28 cellular contexts compared by ENCODE assay signal in the genomic region with DNA sequence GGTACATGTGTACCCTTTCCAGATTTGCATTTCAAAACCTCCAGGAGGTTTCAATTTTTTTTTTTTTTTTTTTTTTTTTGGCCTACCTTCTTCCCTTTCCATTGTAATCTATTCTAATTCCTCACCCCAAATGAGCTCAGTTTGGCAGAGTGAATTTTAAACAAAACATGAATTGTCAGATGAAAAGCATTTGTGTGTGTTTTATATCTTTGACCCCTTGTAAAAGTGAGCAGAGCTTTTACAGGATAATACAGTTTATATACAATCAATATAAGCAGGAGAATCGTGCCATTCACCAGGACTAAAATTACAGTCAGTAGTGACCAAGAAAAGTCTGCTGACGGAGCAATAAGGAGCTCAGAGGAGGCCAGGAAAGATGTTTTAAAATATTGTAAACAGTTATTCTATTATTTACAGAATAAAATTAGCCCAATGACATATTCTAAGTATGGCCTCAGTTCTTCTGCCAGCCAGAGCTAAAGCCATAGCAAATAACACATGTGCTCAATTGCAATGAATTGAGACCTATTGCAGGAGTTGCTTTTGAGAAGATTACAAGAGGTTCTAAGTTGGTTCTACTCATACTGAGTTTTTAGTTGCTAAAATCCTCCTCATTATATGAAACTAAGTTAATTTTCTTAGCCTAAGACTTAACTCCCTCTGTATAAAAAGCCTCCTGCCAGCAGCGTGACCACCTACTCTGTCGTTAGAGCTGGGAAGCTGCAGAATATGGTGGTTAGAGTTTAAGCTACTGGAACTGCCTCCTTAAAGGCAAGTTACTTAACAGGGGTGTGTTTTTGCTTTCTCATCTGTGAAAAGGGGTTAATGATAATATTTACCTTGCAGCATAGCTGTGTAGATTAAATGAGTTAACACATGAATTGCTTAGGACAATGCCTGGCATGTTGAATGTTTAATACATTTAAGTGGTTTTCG. TPM values are rescaled to one million over a fixed set of nuclear protein-coding genes. Genes with fewer than 3 reads are reported as not detected.
DNase-seq lines count a peak whose midpoint lies in the region; ATAC-seq, FAIRE-seq and TF ChIP-seq lines count a peak whose summit lies in the region.
"Had no signal": no experiment of that assay in that cellular context is flagged by ENCODE, and none has a peak within 500 bp of the region (broad histone marks: within the 10 kb centered on the region; RNA-seq: fewer than 3 reads in every experiment).

No MANE protein-coding gene starts in this region.

- H3K9ac ChIP-seq in HepG2 (ENCODE audit: insufficient read depth, low read depth, low read length): peak overlapping the region; percentile 64; the same call in 1 of the 2 replicates
- no peak overlapping the region for H3K9ac ChIP-seq in endothelial cell of umbilical vein (replicated peaks; ENCODE audit: extremely low read depth, insufficient read depth, low read length)
- H3K9ac ChIP-seq: SK-N-SH had no signal

- 95% methylated on average over 5 of the region's 5 CpGs for WGBS in HepG2 (ENCODE audit: low lambda C conversion rate)
- WGBS in right lobe of liver (ENCODE audit: insufficient coverage, low coverage, low lambda C conversion rate, missing lambda C conversion rate): 89% methylated on average over 5 of the region's 5 CpGs

- no peak overlapping the region for H3K4me3 Mint-ChIP-seq in activated CD4-positive, alpha-beta T cell treated with anti-CD3 and anti-CD28 coated beads, Interleukin-2, amount 10 ng/mL, durations not matched to agents 24 days and 14 days
- H3K4me3 Mint-ChIP-seq: activated CD4-positive, alpha-beta T cell treated with anti-CD3 and anti-CD28 coated beads, Interleukin-2, amount 10 ng/mL, durations not matched to agents 7 days and 5 days; activated naive CD8-positive, alpha-beta T cell treated with anti-CD3 and anti-CD28 coated beads, Interleukin-2, amount 10 ng/mL, durations not matched to agents 7 days and 5 days; activated T-cell treated with anti-CD3 and anti-CD28 coated beads, Interleukin-2, amount 50 U/mL, for 24 hours; CD4-positive, alpha-beta memory T cell; naive thymus-derived CD4-positive, alpha-beta T cell; stimulated activated naive CD8-positive, alpha-beta T cell treated with anti-CD3 and anti-CD28 coated beads, Interleukin-15, amount 100 ng/mL, for 72 hours; WTC11 had no signal

- H3K27ac Mint-ChIP-seq in activated CD4-positive, alpha-beta T cell treated with anti-CD3 and anti-CD28 coated beads, Interleukin-2, amount 10 ng/mL, durations not matched to agents 24 days and 14 days: no peak overlapping the region
- H3K27ac Mint-ChIP-seq: activated CD4-positive, alpha-beta T cell treated with anti-CD3 and anti-CD28 coated beads, Interleukin-2, amount 10 ng/mL, durations not matched to agents 7 days and 5 days; activated naive CD8-positive, alpha-beta T cell treated with anti-CD3 and anti-CD28 coated beads, Interleukin-2, amount 10 ng/mL, durations not matched to agents 7 days and 5 days; activated T-cell treated with anti-CD3 and anti-CD28 coated beads, Interleukin-2, amount 50 U/mL, for 24 hours; WTC11 had no signal

- H2AFZ ChIP-seq in HepG2 (ENCODE audit: low read length) (no peak overlapping the region), endothelial cell of umbilical vein (ENCODE audit: low read depth, low read length) (no peak overlapping the region)

- POLR2A ChIA-PET in HepG2 (lab: Yijun Ruan, JAX) (interaction anchor here (1.3 to 2.9 kb wide), 2 partner anchors 108 to 123 kb away, joined by 4 to 11 read pairs; partner anchors contain the start of gene LRRC8D), endothelial cell of umbilical vein (lab: Charles Lee) (no interaction called here)

- no peaks in the 10 kb centered on the region for H4K20me1 ChIP-seq in HepG2 (ENCODE audit: insufficient read depth, low read length)
- no peaks in the 10 kb centered on the region for H4K20me1 ChIP-seq in endothelial cell of umbilical vein (replicated peaks; ENCODE audit: control insufficient read depth, extremely low read depth, insufficient read depth, low read length)

- no peak for TF ChIP-seq RAD21 in HepG2 (CRISPR knock-in tag; IDR thresholded peaks at IDR 0.05)

- ATAC-seq in HepG2: no peak
- ATAC-seq in right lobe of liver: no peak
- ATAC-seq in mucosa of descending colon: peak; percentile 19
- ATAC-seq: HCT116; stimulated activated naive CD8-positive, alpha-beta T cell treated with anti-CD3 and anti-CD28 coated beads, Interleukin-15, amount 100 ng/mL, for 72 hours; WTC11 had no signal

- TF ChIP-seq CTCF in HepG2 (CRISPR knock-in tag; IDR thresholded peaks at IDR 0.05): no peak
- TF ChIP-seq CTCF in right lobe of liver (IDR thresholded peaks at IDR 0.05): no peak
- TF ChIP-seq CTCF in endothelial cell of umbilical vein (IDR thresholded peaks at IDR 0.05; ENCODE audit: extremely low read depth in 1 of 2, insufficient read depth in 1 of 2, low read depth in 1 of 2, low read length in 2 of 2): no peak
- TF ChIP-seq CTCF in mucosa of descending colon (IDR thresholded peaks at IDR 0.05): no peak
- TF ChIP-seq CTCF in Peyer's patch (IDR thresholded peaks at IDR 0.05): no peak

- peak overlapping the region; percentile 80 for H3K27ac ChIP-seq in HepG2 (ENCODE audit: extremely low read length, insufficient read depth, low read length)
- no peak overlapping the region for H3K27ac ChIP-seq in right lobe of liver
- no peak overlapping the region for H3K27ac ChIP-seq in endothelial cell of umbilical vein (ENCODE audit: insufficient read depth, low read depth, low read length)
- H3K27ac ChIP-seq in temporal lobe (ENCODE audit: low read depth, low read length): peak overlapping the region; percentile 36
- no peak overlapping the region for H3K27ac ChIP-seq in Peyer's patch
- H3K27ac ChIP-seq: thyroid gland, vagina had no signal

- H3K79me2 ChIP-seq in HepG2 (ENCODE audit: insufficient read depth, low read length) (no peaks in the 10 kb centered on the region), endothelial cell of umbilical vein (ENCODE audit: control insufficient read depth, insufficient read depth, low read length) (no peaks in the 10 kb centered on the region)

- BruUV-seq in HepG2 (replicated peaks; lab: Mats Ljungman, UMichigan): TSS peak; percentile 19
- no TSS peak for BruUV-seq in endothelial cell of umbilical vein (replicated peaks; lab: Mats Ljungman, UMichigan)

- no peaks in the 10 kb centered on the region for H3K9me3 ChIP-seq in HepG2 (ENCODE audit: low read length)
- no peaks in the 10 kb centered on the region for H3K9me3 ChIP-seq in right lobe of liver
- no peaks in the 10 kb centered on the region for H3K9me3 ChIP-seq in endothelial cell of umbilical vein (replicated peaks; ENCODE audit: control insufficient read depth, insufficient read depth, low read length)
- no peaks in the 10 kb centered on the region for H3K9me3 ChIP-seq in mucosa of descending colon
- no peaks in the 10 kb centered on the region for H3K9me3 ChIP-seq in Peyer's patch
- H3K9me3 ChIP-seq: SK-N-SH, thyroid gland, vagina had no signal

- no peak for TF ChIP-seq EP300 in HepG2 (IDR thresholded peaks at IDR 0.05; ENCODE audit: low read depth in 2 of 2, low read length in 2 of 2)
- TF ChIP-seq EP300 in HepG2 (CRISPR knock-in tag; IDR thresholded peaks at IDR 0.05; ENCODE audit: borderline replicate concordance): no peak

- FAIRE-seq in HepG2 (lab: Jason Lieb, UNC) (no peak), endothelial cell of umbilical vein (lab: Jason Lieb, UNC) (no peak)

- H3K36me3 Mint-ChIP-seq in activated CD4-positive, alpha-beta T cell treated with anti-CD3 and anti-CD28 coated beads, Interleukin-2, amount 10 ng/mL, durations not matched to agents 24 days and 14 days (ENCODE audit: low read depth): no peaks in the 10 kb centered on the region
- H3K36me3 Mint-ChIP-seq: activated naive CD8-positive, alpha-beta T cell treated with anti-CD3 and anti-CD28 coated beads, Interleukin-2, amount 10 ng/mL, durations not matched to agents 7 days and 5 days; WTC11 had no signal

- H3K9me3 Mint-ChIP-seq in activated CD4-positive, alpha-beta T cell treated with anti-CD3 and anti-CD28 coated beads, Interleukin-2, amount 10 ng/mL, durations not matched to agents 24 days and 14 days: no peaks in the 10 kb centered on the region
- H3K9me3 Mint-ChIP-seq: activated naive CD8-positive, alpha-beta T cell treated with anti-CD3 and anti-CD28 coated beads, Interleukin-2, amount 10 ng/mL, durations not matched to agents 7 days and 5 days; CD4-positive, alpha-beta memory T cell; stimulated activated naive CD8-positive, alpha-beta T cell treated with anti-CD3 and anti-CD28 coated beads, Interleukin-15, amount 100 ng/mL, for 72 hours; WTC11 had no signal

- in situ Hi-C loops in HepG2 (cut with HindIII; ENCODE audit: extremely low pct_ligation_motif_present, low pct_unique_long_range_greater_than_20kb): no loop called here

- dilution Hi-C loops in endothelial cell of umbilical vein (cut with MboI; ENCODE audit: extremely low pct_ligation_motif_present, low sequenced_read_pairs): no loop called here

- CTCF ChIA-PET in HepG2 (lab: Yijun Ruan, JAX; ENCODE audit: low intra/inter-chr PET ratio, low total read pairs): no interaction called here
- CTCF ChIA-PET in endothelial cell of umbilical vein (lab: Charles Lee): interaction anchor here (0.6 to 1.8 kb wide), 9 partner anchors 9 to 922 kb away, joined by 3 to 8 read pairs (median 3); no protein-coding TSS in a partner anchor

- intact Hi-C loops in HepG2 (cut with micrococcal nuclease; ENCODE audit: unreplicated experiment): loop anchor here (1.0 to 2.0 kb wide), 4 partner anchors 16 to 123 kb away; partner anchors contain the start of gene LRRC8D
- intact Hi-C loops in right lobe of liver (cut with DNase I): no loop called here
- intact Hi-C loops in endothelial cell of umbilical vein (cut with micrococcal nuclease): no loop called here
- intact Hi-C loops in mucosa of descending colon (cut with DNase I, micrococcal nuclease): no loop called here
- intact Hi-C loops in activated CD4-positive, alpha-beta T cell treated with anti-CD3 and anti-CD28 coated beads, Interleukin-2, amount 10 ng/mL, durations not matched to agents 24 days and 14 days (cut with micrococcal nuclease): no loop called here

- H3K4me3 ChIP-seq in HepG2 (replicated peaks in 1 of 3; ENCODE audit: insufficient read depth in 1 of 3, low read depth in 2 of 3, low read length in 3 of 3) (no peak overlapping the region; a peak in 1 of 6 replicates), right lobe of liver (no peak overlapping the region), endothelial cell of umbilical vein (replicated peaks in 1 of 3; ENCODE audit: insufficient read depth in 1 of 3, low read depth in 1 of 3, low read length in 3 of 3) (no peak overlapping the region), mucosa of descending colon (no peak overlapping the region), Peyer's patch (no peak overlapping the region)
- H3K4me3 ChIP-seq: thyroid gland, vagina had no signal

- peaks cover 5% of the 10 kb centered on the region for H3K4me1 Mint-ChIP-seq in activated CD4-positive, alpha-beta T cell treated with anti-CD3 and anti-CD28 coated beads, Interleukin-2, amount 10 ng/mL, durations not matched to agents 24 days and 14 days
- H3K4me1 Mint-ChIP-seq: activated CD4-positive, alpha-beta T cell treated with anti-CD3 and anti-CD28 coated beads, Interleukin-2, amount 10 ng/mL, durations not matched to agents 7 days and 5 days; activated naive CD8-positive, alpha-beta T cell treated with anti-CD3 and anti-CD28 coated beads, Interleukin-2, amount 10 ng/mL, durations not matched to agents 7 days and 5 days; CD4-positive, alpha-beta memory T cell; stimulated activated naive CD8-positive, alpha-beta T cell treated with anti-CD3 and anti-CD28 coated beads, Interleukin-15, amount 100 ng/mL, for 72 hours had no signal

- TF ChIP-seq POLR2A in HepG2 (IDR thresholded peaks at IDR 0.05; ENCODE audit: insufficient read depth in 1 of 2, low read depth in 2 of 2, low read length in 2 of 2) (no peak), right lobe of liver (IDR thresholded peaks at IDR 0.05) (no peak), endothelial cell of umbilical vein (IDR thresholded peaks at IDR 0.05; ENCODE audit: low read depth, low read length) (no peak), Peyer's patch (IDR thresholded peaks at IDR 0.05) (no peak)

- no peaks in the 10 kb centered on the region for H3K27me3 Mint-ChIP-seq in activated CD4-positive, alpha-beta T cell treated with anti-CD3 and anti-CD28 coated beads, Interleukin-2, amount 10 ng/mL, durations not matched to agents 24 days and 14 days
- H3K27me3 Mint-ChIP-seq: activated CD4-positive, alpha-beta T cell treated with anti-CD3 and anti-CD28 coated beads, Interleukin-2, amount 10 ng/mL, durations not matched to agents 7 days and 5 days; activated naive CD8-positive, alpha-beta T cell treated with anti-CD3 and anti-CD28 coated beads, Interleukin-2, amount 10 ng/mL, durations not matched to agents 7 days and 5 days; CD4-positive, alpha-beta memory T cell; stimulated activated naive CD8-positive, alpha-beta T cell treated with anti-CD3 and anti-CD28 coated beads, Interleukin-15, amount 100 ng/mL, for 72 hours had no signal

- DNase-seq in HepG2 (ENCODE audit: low spot score): no peak
- DNase-seq in right lobe of liver: no peak
- DNase-seq in endothelial cell of umbilical vein (ENCODE audit: low read depth, low spot score): no peak
- DNase-seq in mucosa of descending colon: no peak
- no peak for DNase-seq in activated CD4-positive, alpha-beta T cell treated with anti-CD3 and anti-CD28 coated beads, Interleukin-2, amount 10 ng/mL, durations not matched to agents 24 days and 14 days
- no peak for DNase-seq in Peyer's patch
- no peak for DNase-seq in NCI-H2107 (lab: John Stamatoyannopoulos, UW)
- DNase-seq: activated CD4-positive, alpha-beta T cell treated with anti-CD3 and anti-CD28 coated beads, Interleukin-2, amount 10 ng/mL, durations not matched to agents 7 days and 5 days; activated gamma-delta T cell; activated naive CD8-positive, alpha-beta T cell treated with anti-CD3 and anti-CD28 coated beads, Interleukin-2, amount 10 ng/mL, durations not matched to agents 7 days and 5 days; activated T-cell treated with anti-CD3 and anti-CD28 coated beads, Interleukin-2, amount 50 U/mL, for 24 hours; AML-193; aorta; CD4-positive, alpha-beta memory T cell; effector CD4-positive, alpha-beta T cell; KG1; MM.1S; naive thymus-derived CD4-positive, alpha-beta T cell; NCI-H1417; NCI-H2081 treated with DMSO at 0.1 percent for 48 hours; stimulated activated CD4-positive, alpha-beta T cell treated with anti-CD3 and anti-CD28 coated beads, Interleukin-1b, Interleukin-23, amount 100 ng/mL, for 48 hours; stimulated activated naive CD8-positive, alpha-beta T cell treated with anti-CD3 and anti-CD28 coated beads, Interleukin-15, amount 100 ng/mL, for 72 hours; thyroid gland had no signal

- H3K36me3 ChIP-seq in HepG2 (replicated peaks in 1 of 2; ENCODE audit: control insufficient read depth in 1 of 2, insufficient read depth in 2 of 2, low read length in 2 of 2) (no peaks in the 10 kb centered on the region; a peak in 1 of 5 replicates), right lobe of liver (no peaks in the 10 kb centered on the region), endothelial cell of umbilical vein (ENCODE audit: control insufficient read depth in 2 of 2, extremely low read depth in 1 of 2, insufficient read depth in 2 of 2, low read length in 2 of 2) (no peaks in the 10 kb centered on the region), mucosa of descending colon (ENCODE audit: low read depth) (no peaks in the 10 kb centered on the region), Peyer's patch (no peaks in the 10 kb centered on the region)
- H3K36me3 ChIP-seq: thyroid gland, vagina had no signal

- peaks cover 74% of the 10 kb centered on the region for H3K4me1 ChIP-seq in HepG2 (ENCODE audit: insufficient read depth, low read length)
- H3K4me1 ChIP-seq in right lobe of liver: peaks cover 0 to 16% (median 5%) of the 10 kb centered on the region in 4 donors
- no peaks in the 10 kb centered on the region for H3K4me1 ChIP-seq in endothelial cell of umbilical vein (ENCODE audit: control insufficient read depth, extremely low read depth, insufficient read depth, low read length)
- H3K4me1 ChIP-seq in mucosa of descending colon (ENCODE audit: low read depth): peaks cover 7% of the 10 kb centered on the region
- H3K4me1 ChIP-seq in Peyer's patch: no peaks in the 10 kb centered on the region
- H3K4me1 ChIP-seq: vagina had no signal

- H3K9me1 ChIP-seq in endothelial cell of umbilical vein (replicated peaks; ENCODE audit: control insufficient read depth, extremely low read depth, insufficient read depth, low read length): no peaks in the 10 kb centered on the region

- no peaks in the 10 kb centered on the region for H3K27me3 ChIP-seq in HepG2 (ENCODE audit: control insufficient read depth in 1 of 2, insufficient read depth in 2 of 2, low read length in 2 of 2)
- no peaks in the 10 kb centered on the region for H3K27me3 ChIP-seq in right lobe of liver
- no peaks in the 10 kb centered on the region for H3K27me3 ChIP-seq in endothelial cell of umbilical vein (ENCODE audit: control insufficient read depth in 2 of 2, insufficient read depth in 2 of 2, low read length in 2 of 2)
- no peaks in the 10 kb centered on the region for H3K27me3 ChIP-seq in Peyer's patch
- H3K27me3 ChIP-seq: thyroid gland, vagina had no signal

- H3K4me2 ChIP-seq in HepG2 (ENCODE audit: low read depth, low read length) (peak overlapping the region; percentile 50), endothelial cell of umbilical vein (ENCODE audit: insufficient read depth, low read length) (no peak overlapping the region)
- H3K4me2 ChIP-seq: SK-N-SH had no signal

RNA-seq across cellular contexts. Expression of gene ZNF326, which starts 50.8 kb away (rescaled TPM):
- total RNA-seq in HepG2 (2016; rRNA removed; fragmentation: Illumina TruSeq; extraction: Trizol): 16.4 and 20.9 TPM in 2 replicates
- 1.9 and 2.8 TPM in 2 replicates for total RNA-seq in HepG2 (2016; cell fraction: cytosol; rRNA removed; fragmentation: Illumina TruSeq; extraction: Trizol; ENCODE audit: low read depth)
- total RNA-seq in HepG2 (2016; cell fraction: insoluble cytoplasmic fraction; rRNA removed; fragmentation: Illumina TruSeq; extraction: Trizol): 15.5 and 17.4 TPM in 2 replicates
- total RNA-seq in HepG2 (2016; cell fraction: membrane; rRNA removed; fragmentation: Illumina TruSeq; extraction: Trizol): 3.4 and 4.4 TPM in 2 replicates
- 41.1 and 42.9 TPM in 2 replicates for total RNA-seq in HepG2 (2016; cell fraction: nucleus; rRNA removed; fragmentation: Illumina TruSeq; extraction: Trizol)
- polyA plus RNA-seq in HepG2 (2011; rRNA removed): 5.4 and 6.3 TPM in 2 replicates
- 2.3 and 3.2 TPM in 2 replicates for polyA plus RNA-seq in HepG2 (2011; cell fraction: cytosol; rRNA removed)
- polyA plus RNA-seq in HepG2 (2011; cell fraction: nucleus; rRNA removed): 7.5 and 11.7 TPM in 2 replicates
- 10.0 and 14.3 TPM in 2 replicates for polyA plus RNA-seq in HepG2 (2012)
- polyA plus RNA-seq in HepG2 (2016; cell fraction: cytosol; fragmentation: Illumina TruSeq; extraction: Trizol; ENCODE audit: low read depth): 0.93 and 1.4 TPM in 2 replicates
- 45.1 and 46.0 TPM in 2 replicates for polyA plus RNA-seq in HepG2 (2016; cell fraction: insoluble cytoplasmic fraction; fragmentation: Illumina TruSeq; extraction: Trizol; ENCODE audit: low read depth)
- 2.0 and 2.8 TPM in 2 replicates for polyA plus RNA-seq in HepG2 (2016; cell fraction: membrane; fragmentation: Illumina TruSeq; extraction: Trizol; ENCODE audit: low read depth)
- polyA plus RNA-seq in HepG2 (2016; cell fraction: nucleus; fragmentation: Illumina TruSeq; extraction: Trizol; ENCODE audit: insufficient read depth, low read depth): 47.9 and 52.0 TPM in 2 replicates
- polyA minus RNA-seq in HepG2 (2011; rRNA and poly(A)+ RNA removed; ENCODE audit: low replicate concordance): 6.1 and 10.5 TPM in 2 replicates
- polyA minus RNA-seq in HepG2 (2011; cell fraction: cytosol; rRNA and poly(A)+ RNA removed): 2.5 and 3.4 TPM in 2 replicates
- polyA minus RNA-seq in HepG2 (2011; cell fraction: nucleus; rRNA and poly(A)+ RNA removed): 96.4 and 101 TPM in 2 replicates
- 10 to 100 TPM in 5 of 6 experiments, 1 to 10 TPM in 1; 9.5 to 13.8 (median 10.5) TPM for total RNA-seq in right lobe of liver
- total RNA-seq in endothelial cell of umbilical vein: 29.7 and 29.9 TPM in 2 replicates
- polyA plus RNA-seq in endothelial cell of umbilical vein: 9.1 and 13.1 TPM in 2 replicates
- polyA plus RNA-seq in endothelial cell of umbilical vein (2011; cell fraction: cytosol; rRNA removed): 9.3 and 9.6 TPM in 2 replicates
- polyA plus RNA-seq in endothelial cell of umbilical vein (2011; cell fraction: nucleus; rRNA removed): 28.8 and 41.1 TPM in 2 replicates
- polyA plus RNA-seq in endothelial cell of umbilical vein (2012): 11.3 and 23.8 TPM in 2 replicates
- 22.6 and 25.0 TPM in 2 replicates for polyA minus RNA-seq in endothelial cell of umbilical vein
- 8.5 TPM for polyA minus RNA-seq in endothelial cell of umbilical vein (2011; cell fraction: cytosol; rRNA and poly(A)+ RNA removed)
- polyA minus RNA-seq in endothelial cell of umbilical vein (2011; cell fraction: nucleus; rRNA and poly(A)+ RNA removed): 62.7 and 74.5 TPM in 2 replicates
- total RNA-seq in mucosa of descending colon: 10 to 100 TPM; 25.8 to 41.5 (median 40.1) TPM
- 25.3 TPM for total RNA-seq in temporal lobe
- 36.8 and 38.1 TPM in 2 replicates for total RNA-seq in activated CD4-positive, alpha-beta T cell treated with anti-CD3 and anti-CD28 coated beads, Interleukin-2, amount 10 ng/mL, durations not matched to agents 24 days and 14 days
- total RNA-seq in Peyer's patch: 10 to 100 TPM; 22.3 to 49.9 (median 47.1) TPM

Comparison
In these comparisons a context has a peak if more than half of its experiments do, and no peak if none do; other contexts are left out.
1. H3K27ac ChIP-seq: peak in HepG2 (single experiment) and temporal lobe (single experiment); none in right lobe of liver (0 of 3), endothelial cell of umbilical vein (single experiment) and Peyer's patch (0 of 4).